40 cellular contexts compared by ENCODE assay signal in genomic region chr20:58202039-58202438, GRCh38. TPM values are rescaled to one million over a fixed set of nuclear protein-coding genes. Genes with fewer than 3 reads are reported as not detected.
"Had no signal": no experiment of that assay in that cellular context is flagged by ENCODE, and none has a peak within 500 bp of the region (broad histone marks: within the 10 kb centered on the region; RNA-seq: fewer than 3 reads in every experiment).

No MANE protein-coding gene starts in this region.

- H3K4me1 ChIP-seq: gastroesophageal sphincter, stomach, thyroid gland, upper lobe of left lung, vagina had no signal

- ATAC-seq: gastroesophageal sphincter; left cardiac atrium; left ventricle myocardium superior; mucosa of descending colon; sciatic nerve; stimulated activated naive B cell treated with anti-CD40 and anti-IgM and Interleukin-4, amounts not matched to agents 10 μg/mL and 1 μg/mL and 100 μg/mL, for 72 hours; WTC11 had no signal

- H3K36me3 ChIP-seq: brain microvascular endothelial cell, gastroesophageal sphincter, ovary, stomach, thyroid gland, upper lobe of left lung, vagina had no signal

- H3K27ac ChIP-seq: brain microvascular endothelial cell, coronary artery, dorsolateral prefrontal cortex, gastroesophageal sphincter, hepatocyte, ovary, stomach, thyroid gland, upper lobe of left lung, vagina had no signal

- H3K4me3 ChIP-seq: coronary artery, dorsolateral prefrontal cortex, gastroesophageal sphincter, hepatocyte, mucosa of descending colon, ovary, stomach, thyroid gland, upper lobe of left lung, vagina had no signal

- FAIRE-seq: astrocyte, small intestine had no signal

- DNase-seq: activated CD4-positive, alpha-beta memory T cell treated with anti-CD3 and anti-CD28 coated beads, Interleukin-2, amount 10 ng/mL, durations not matched to agents 7 days and 5 days; activated CD4-positive, alpha-beta T cell treated with anti-CD3 and anti-CD28 coated beads for 1 hour; activated CD4-positive, alpha-beta T cell treated with anti-CD3 and anti-CD28 coated beads, Interleukin-2, amount 10 ng/mL, durations not matched to agents 7 days and 5 days; activated CD8-positive, alpha-beta memory T cell treated with anti-CD3 and anti-CD28 coated beads, Interleukin-2, amount 50 U/mL, for 48 hours; activated gamma-delta T cell; activated naive CD4-positive, alpha-beta T cell treated with anti-CD3 and anti-CD28 coated beads, Interleukin-2, amount 50 U/mL, for 16 hours; activated T-cell treated with anti-CD3 and anti-CD28 coated beads, Interleukin-2, amount 50 U/mL, for 24 hours; amniotic stem cell; brain microvascular endothelial cell; dorsolateral prefrontal cortex; effector memory CD4-positive, alpha-beta T cell; islet precursor cell; left cardiac atrium; left ventricle myocardium superior; mucosa of descending colon; nephron progenitor cell; ovary; small intestine; stimulated activated CD4-positive, alpha-beta T cell treated with anti-CD3 and anti-CD28 coated beads, Interleukin-1b, Interleukin-23, amount 100 ng/mL, for 48 hours; stimulated activated CD4-positive, alpha-beta T cell treated with anti-CD3 and anti-CD28 coated beads, Interleukin-4, amount 100 ng/mL, for 4 hours; stimulated activated CD8-positive, alpha-beta memory T cell treated with anti-CD3 and anti-CD28 coated beads, Interleukin-4, amount 100 ng/mL, for 48 hours; stimulated activated naive B cell treated with anti-CD40 and anti-IgM and Interleukin-4, amounts not matched to agents 10 μg/mL and 1 μg/mL and 100 μg/mL, for 72 hours; stomach; thyroid gland; upper lobe of left lung had no signal

- H3K27me3 ChIP-seq: brain microvascular endothelial cell, dorsolateral prefrontal cortex, gastroesophageal sphincter, hepatocyte, ovary, thyroid gland, upper lobe of left lung, vagina had no signal

- H3K9me3 ChIP-seq: gastroesophageal sphincter, mucosa of descending colon, ovary, stomach, thyroid gland, upper lobe of left lung, vagina had no signal

RNA-seq across cellular contexts. Expression of gene ANKRD60, which starts 26.4 kb away (rescaled TPM):
- total RNA-seq: activated CD4-positive, alpha-beta memory T cell treated with anti-CD3 and anti-CD28 coated beads, Interleukin-2, amount 10 ng/mL, durations not matched to agents 7 days and 5 days; activated CD4-positive, alpha-beta T cell treated with anti-CD3 and anti-CD28 coated beads, Interleukin-2, amount 10 ng/mL, durations not matched to agents 7 days and 5 days; astrocyte; cardiac septum; cerebellum; epithelial cell of proximal tubule; gastroesophageal sphincter; hepatocyte; left cardiac atrium; left ventricle myocardium superior; lung microvascular endothelial cell; mesenteric fat pad; mucosa of descending colon; myocyte; ovary; progenitor cell of endocrine pancreas; renal cortical epithelial cell; sciatic nerve; stomach; thyroid gland; upper lobe of left lung; vagina; WTC11 had no signal
- polyA plus RNA-seq: hepatocyte, ovary, small intestine, stomach had no signal
